8 cellular contexts compared by ENCODE assay signal in the genomic region with DNA sequence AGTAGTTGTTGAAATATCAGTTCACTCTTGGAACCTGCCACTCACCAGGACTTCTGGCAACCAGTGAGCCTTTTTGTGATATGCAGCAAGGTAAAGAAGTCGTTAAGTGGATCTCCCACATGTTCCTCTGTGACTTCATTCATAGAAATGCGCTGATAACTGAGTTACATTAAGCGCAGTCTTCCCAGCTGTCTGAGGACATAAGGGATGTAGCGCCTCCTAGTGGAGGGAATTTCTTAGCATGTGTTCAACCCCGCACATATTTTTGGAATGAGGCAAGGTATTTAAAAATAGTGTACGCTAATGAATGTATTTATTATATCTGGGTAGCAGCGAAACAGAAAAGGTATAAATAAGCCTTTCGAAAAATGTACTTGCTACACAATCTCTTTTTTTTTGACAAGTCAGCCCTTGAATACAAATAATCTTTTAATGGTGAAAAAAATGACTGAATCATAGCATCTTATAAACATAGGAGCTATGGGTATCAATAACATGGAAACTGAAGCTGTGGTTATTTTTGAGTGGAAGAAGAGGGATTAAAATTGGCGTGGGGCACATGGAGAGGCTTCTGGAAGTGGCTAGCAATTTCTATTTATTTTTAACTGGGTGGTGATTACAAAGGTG. TPM values are rescaled to one million over a fixed set of nuclear protein-coding genes. Genes with fewer than 3 reads are reported as not detected.
A peak's percentile ranks its signal among the peaks of the same experiment; 100 is the strongest.
DNase-seq lines count a peak whose midpoint lies in the region; ATAC-seq and TF ChIP-seq lines count a peak whose summit lies in the region.

No MANE protein-coding gene starts in this region.

- H3K9ac ChIP-seq in neural cell (ENCODE audit: low read length), result no peak overlapping the region

- H3K9me3 ChIP-seq in neural cell (ENCODE audit: low read length), result peaks cover 5% of the 10 kb centered on the region

- DNase-seq in A172 (ENCODE audit: low spot score), result peak; percentile 98
- DNase-seq in GM12864 (ENCODE audit: low read depth), result peak; percentile 47
- peak; percentile 54 for DNase-seq in NCI-H2171 treated with DMSO at 0.1 percent for 48 hours (lab: John Stamatoyannopoulos, UW)
- DNase-seq in fibroblast of mammary gland (ENCODE audit: low read depth), result peak; percentile 97

- no peaks in the 10 kb centered on the region for H3K79me2 ChIP-seq in neural cell (replicated peaks; ENCODE audit: insufficient read depth, low read length)

- no peaks in the 10 kb centered on the region for H3K36me3 ChIP-seq in neural cell (ENCODE audit: insufficient read depth, low read length)

- H3K9me2 ChIP-seq in neural cell (ENCODE audit: insufficient read depth, low read length), result no peaks in the 10 kb centered on the region

- H3K4me3 ChIP-seq in GM12864 (ENCODE audit: low read depth, low read length) (no peak overlapping the region), fibroblast of mammary gland (ENCODE audit: control insufficient read depth, low read depth, low read length) (no peak overlapping the region), neural cell (ENCODE audit: low read length) (no peak overlapping the region)

- H4K20me1 ChIP-seq in neural cell (ENCODE audit: insufficient read depth), result no peaks in the 10 kb centered on the region

- H3K27ac ChIP-seq in VCaP, result no peak overlapping the region
- H3K27ac ChIP-seq in neural cell (ENCODE audit: low read length), result no peak overlapping the region

- no peak for TF ChIP-seq EP300 in neural cell (conservative IDR thresholded peaks at IDR 0.05; ENCODE audit: poor library complexity, severe bottlenecking)

- TF ChIP-seq RAD21 in neural cell (conservative IDR thresholded peaks at IDR 0.05), result peak; percentile 79

- H3F3A ChIP-seq in neural cell (ENCODE audit: insufficient read depth, low read length, poor library complexity, severe bottlenecking), result no peaks in the 10 kb centered on the region

- peak; percentile 73 for ATAC-seq in HG03159 (IDR thresholded peaks at IDR 0.05; ENCODE audit: unreplicated experiment)
- ATAC-seq in HG02938 (IDR thresholded peaks at IDR 0.05; ENCODE audit: unreplicated experiment), result no peak

- H2AFZ ChIP-seq in neural cell (ENCODE audit: low read depth, low read length), result no peak overlapping the region

- no peak overlapping the region for H3K4me2 ChIP-seq in neural cell (ENCODE audit: low read length)

- H3K27me3 ChIP-seq in neural cell (ENCODE audit: insufficient read depth, low read depth, low read length), result no peaks in the 10 kb centered on the region

- peak; percentile 77 for TF ChIP-seq CTCF in GM12864 (IDR thresholded peaks at IDR 0.05; ENCODE audit: low read depth, low read length, missing control alignments)
- peak; percentile 99 for TF ChIP-seq CTCF in VCaP (conservative IDR thresholded peaks at IDR 0.05)
- TF ChIP-seq CTCF in fibroblast of mammary gland (conservative IDR thresholded peaks at IDR 0.05; ENCODE audit: control insufficient read depth, insufficient read depth, low read depth, low read length), result peak; percentile 71
- TF ChIP-seq CTCF in neural cell (IDR thresholded peaks at IDR 0.05; ENCODE audit: poor library complexity, severe bottlenecking), result peak; percentile 84

TF ChIP-seq in neural cell, 6 proteins besides CTCF, POLR2A, EP300 and RAD21:
- TF ChIP-seq SMC3 (conservative IDR thresholded peaks at IDR 0.05; ENCODE audit: poor library complexity) (peak; percentile 83), TAF1 (IDR thresholded peaks at IDR 0.05; ENCODE audit: low read depth) (no peak)

RNA-seq across cellular contexts. Expression of gene PALM2AKAP2, which starts 38.0 kb away (rescaled TPM):
- total RNA-seq in A172 (2014; rRNA removed; shearing (Covaris generic)), result 0.98 and 6.9 TPM in 2 replicates
- polyA plus RNA-seq in neural cell, result 0.41 and 1.3 TPM in 2 replicates
- polyA minus RNA-seq in neural cell, result 2.7 and 6.3 TPM in 2 replicates

Comparison
In these comparisons a context has a peak if more than half of its experiments do, and no peak if none do; other contexts are left out.
1. DNase-seq: peak in every context shown above with its lines; median percentile 98 in A172; 97 in fibroblast of mammary gland; 54 in NCI-H2171 treated with DMSO at 0.1 percent for 48 hours; 47 in GM12864.